Comparison of ENCODE assay signal across 10 cellular contexts in genomic region chr6:131597448-131597847, GRCh38. TPM values are rescaled to one million over a fixed set of nuclear protein-coding genes. Genes with fewer than 3 reads are reported as not detected.
DNase-seq lines count a peak whose midpoint lies in the region; ATAC-seq lines count a peak whose summit lies in the region.
"Had no signal": no experiment of that assay in that cellular context is flagged by ENCODE, and none has a peak within 500 bp of the region (broad histone marks: within the 10 kb centered on the region; RNA-seq: fewer than 3 reads in every experiment).

No MANE protein-coding gene starts in this region.

- H3K27ac ChIP-seq in CD4-positive, CD25-positive, alpha-beta regulatory T cell (ENCODE audit: insufficient read depth, low read length, poor library complexity, severe bottlenecking): no peak overlapping the region

- peak overlapping the region in 1 of 3 donors; percentile 32 for H3K27ac Mint-ChIP-seq in CD4-positive, CD25-positive, alpha-beta regulatory T cell

- H3K36me3 ChIP-seq in CD4-positive, CD25-positive, alpha-beta regulatory T cell (ENCODE audit: control insufficient read depth, insufficient read depth, low read length): peaks cover 94% of the 10 kb centered on the region
- H3K36me3 ChIP-seq in adipocyte (ENCODE audit: control insufficient read depth, insufficient read depth, low read length, severe bottlenecking): peaks cover 95% of the 10 kb centered on the region

- no peak overlapping the region for H3K4me3 ChIP-seq in CD4-positive, CD25-positive, alpha-beta regulatory T cell (ENCODE audit: low read depth, low read length)
- H3K4me3 ChIP-seq in adipocyte (ENCODE audit: low read length): no peak overlapping the region

- H3K4me1 Mint-ChIP-seq in CD4-positive, CD25-positive, alpha-beta regulatory T cell: peaks cover 0 to 7% (median 5%) of the 10 kb centered on the region in 4 donors

- H3K4me3 Mint-ChIP-seq in CD4-positive, CD25-positive, alpha-beta regulatory T cell: no peak overlapping the region

- peak in 2 of 3 donors; percentile 22 to 24 for DNase-seq in CD4-positive, CD25-positive, alpha-beta regulatory T cell
- DNase-seq in HT-29 (ENCODE audit: low spot score) (peak; percentile 17), adipocyte (ENCODE audit: low read depth) (peak; percentile 6), left kidney (ENCODE audit: low read depth, low spot score) (peak; percentile 9), activated gamma-delta T cell treated with Interleukin-2 at 50 U/mL for 16 hours (no peak), NCI-H1048 (lab: John Stamatoyannopoulos, UW) (no peak), DMS153 (lab: John Stamatoyannopoulos, UW) (no peak)
- DNase-seq: NCI-H1694; stimulated activated naive CD4-positive, alpha-beta T cell treated with Interleukin-2 at 50 U/mL for 16 hours had no signal

- no peak for ATAC-seq in CD4-positive, CD25-positive, alpha-beta regulatory T cell (ENCODE audit: low read depth in 2 of 2)
- no peak for ATAC-seq in GM21515 (IDR thresholded peaks at IDR 0.05; ENCODE audit: unreplicated experiment)

- H3K9me3 ChIP-seq in CD4-positive, CD25-positive, alpha-beta regulatory T cell (ENCODE audit: control insufficient read depth in 2 of 2, low read length in 2 of 2): no peaks in the 10 kb centered on the region
- H3K9me3 ChIP-seq in adipocyte (ENCODE audit: control insufficient read depth, low read length): no peaks in the 10 kb centered on the region

- H3K4me1 ChIP-seq in CD4-positive, CD25-positive, alpha-beta regulatory T cell (ENCODE audit: control insufficient read depth, insufficient read depth, low read length, poor library complexity, severe bottlenecking): no peaks in the 10 kb centered on the region
- H3K4me1 ChIP-seq in adipocyte (ENCODE audit: control insufficient read depth, insufficient read depth, low read length): no peaks in the 10 kb centered on the region

- no peak overlapping the region for H3K9ac ChIP-seq in adipocyte (ENCODE audit: low read length)

- H3K36me3 Mint-ChIP-seq in CD4-positive, CD25-positive, alpha-beta regulatory T cell: peaks cover 62% of the 10 kb centered on the region

- no peaks in the 10 kb centered on the region for H3K9me3 Mint-ChIP-seq in CD4-positive, CD25-positive, alpha-beta regulatory T cell

- no peaks in the 10 kb centered on the region for H3K27me3 ChIP-seq in CD4-positive, CD25-positive, alpha-beta regulatory T cell (ENCODE audit: control insufficient read depth, insufficient read depth, low read length)
- no peaks in the 10 kb centered on the region for H3K27me3 ChIP-seq in adipocyte (replicated peaks; ENCODE audit: control insufficient read depth, insufficient read depth, low read length)

- no peaks in the 10 kb centered on the region for H3K27me3 Mint-ChIP-seq in CD4-positive, CD25-positive, alpha-beta regulatory T cell

RNA-seq across cellular contexts. Expression of gene ARG1, which starts 24.4 kb away (rescaled TPM):
- total RNA-seq in CD4-positive, CD25-positive, alpha-beta regulatory T cell: 5.3 TPM
- 10 to 100 TPM in 2 of 4 donors, 1 to 10 TPM in 2; 3.6 to 19.1 (median 12.4) TPM for polyA plus RNA-seq in CD4-positive, CD25-positive, alpha-beta regulatory T cell
- total RNA-seq in HT-29 (2014; rRNA removed; shearing (Covaris generic)): not detected in 2 replicates

RNA-seq across cellular contexts. Expression of gene MED23, which starts 30.6 kb away (rescaled TPM):
- total RNA-seq in CD4-positive, CD25-positive, alpha-beta regulatory T cell: 60.6 TPM
- polyA plus RNA-seq in CD4-positive, CD25-positive, alpha-beta regulatory T cell: 10 to 100 TPM in 3 of 4 donors, 1 to 10 TPM in 1; 9.9 to 18.3 (median 13.4) TPM
- total RNA-seq in HT-29 (2014; rRNA removed; shearing (Covaris generic)): 6.5 and 6.7 TPM in 2 replicates

RNA-seq across cellular contexts. Expression of gene ENPP3, which starts 39.7 kb away (rescaled TPM):
- total RNA-seq in CD4-positive, CD25-positive, alpha-beta regulatory T cell: 0.32 TPM
- under 1 TPM in 2 of 4 donors, not detected in 2; 0.09 to 0.60 TPM for polyA plus RNA-seq in CD4-positive, CD25-positive, alpha-beta regulatory T cell
- not detected in 2 replicates for total RNA-seq in HT-29 (2014; rRNA removed; shearing (Covaris generic))

Comparison
In these comparisons a context has a peak if more than half of its experiments do, and no peak if none do; other contexts are left out.
1. DNase-seq: peak in CD4-positive, CD25-positive, alpha-beta regulatory T cell (2 of 3), HT-29 (single experiment), adipocyte (single experiment) and left kidney (single experiment); none in activated gamma-delta T cell treated with Interleukin-2 at 50 U/mL for 16 hours (single experiment), NCI-H1048 (single experiment) and DMS153 (single experiment).